In genomic region chr4:119707336-119707735, GRCh38 we compare ENCODE assay signal across 1 cellular context.
A peak's percentile ranks its signal among the peaks of the same experiment; 100 is the strongest.
TF ChIP-seq lines count a peak whose summit lies in the region.

No MANE protein-coding gene starts in this region.

TF ChIP-seq in HepG2, 621 proteins besides CTCF, POLR2A, EP300 and RAD21 (continued from another document and continues in another):
- TF ChIP-seq TFAP4 (IDR thresholded peaks at IDR 0.05; ENCODE audit: borderline replicate concordance, low read depth), result peak; percentile 26; the same call in 1 of the 2 replicates
- no peak for TF ChIP-seq SIN3A (IDR thresholded peaks at IDR 0.05; ENCODE audit: borderline replicate concordance, low read depth, low read length)
- TF ChIP-seq RFX5 (IDR thresholded peaks at IDR 0.05; ENCODE audit: low read depth, low read length), result no peak
- TF ChIP-seq RARA (CRISPR knock-in tag; IDR thresholded peaks at IDR 0.05), result peak; percentile 95
- TF ChIP-seq POGZ (CRISPR knock-in tag; IDR thresholded peaks at IDR 0.05), result peak; percentile 80
- peak; percentile 89; the same call in 1 of the 2 replicates for TF ChIP-seq FOXK1 (CRISPR knock-in tag; IDR thresholded peaks at IDR 0.05; ENCODE audit: borderline replicate concordance, low read depth)
- TF ChIP-seq NFKBIZ (CRISPR knock-in tag; IDR thresholded peaks at IDR 0.05), result peak; percentile 72; the same call in 1 of the 2 replicates
- TF ChIP-seq, protein P1, sequence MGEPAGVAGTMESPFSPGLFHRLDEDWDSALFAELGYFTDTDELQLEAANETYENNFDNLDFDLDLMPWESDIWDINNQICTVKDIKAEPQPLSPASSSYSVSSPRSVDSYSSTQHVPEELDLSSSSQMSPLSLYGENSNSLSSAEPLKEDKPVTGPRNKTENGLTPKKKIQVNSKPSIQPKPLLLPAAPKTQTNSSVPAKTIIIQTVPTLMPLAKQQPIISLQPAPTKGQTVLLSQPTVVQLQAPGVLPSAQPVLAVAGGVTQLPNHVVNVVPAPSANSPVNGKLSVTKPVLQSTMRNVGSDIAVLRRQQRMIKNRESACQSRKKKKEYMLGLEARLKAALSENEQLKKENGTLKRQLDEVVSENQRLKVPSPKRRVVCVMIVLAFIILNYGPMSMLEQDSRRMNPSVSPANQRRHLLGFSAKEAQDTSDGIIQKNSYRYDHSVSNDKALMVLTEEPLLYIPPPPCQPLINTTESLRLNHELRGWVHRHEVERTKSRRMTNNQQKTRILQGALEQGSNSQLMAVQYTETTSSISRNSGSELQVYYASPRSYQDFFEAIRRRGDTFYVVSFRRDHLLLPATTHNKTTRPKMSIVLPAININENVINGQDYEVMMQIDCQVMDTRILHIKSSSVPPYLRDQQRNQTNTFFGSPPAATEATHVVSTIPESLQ (CRISPR knock-in tag; conservative IDR thresholded peaks at IDR 0.05), result no peak
- peak; percentile 89 for TF ChIP-seq HNF4G (IDR thresholded peaks at IDR 0.05; ENCODE audit: borderline replicate concordance, low read depth, low read length)
- TF ChIP-seq HNF4G (CRISPR knock-in tag; IDR thresholded peaks at IDR 0.05; ENCODE audit: borderline replicate concordance, low read depth), result peak; percentile 71; the same call in 1 of the 2 replicates
- TF ChIP-seq MTF1 (CRISPR knock-in tag; IDR thresholded peaks at IDR 0.05), result peak; percentile 95
- TF ChIP-seq ZFP36L1 (CRISPR knock-in tag; IDR thresholded peaks at IDR 0.05), result peak; percentile 22; the same call in 1 of the 2 replicates
- peak; percentile 70 for TF ChIP-seq MED1 (CRISPR knock-in tag; IDR thresholded peaks at IDR 0.05)
- TF ChIP-seq CENPX (CRISPR knock-in tag; IDR thresholded peaks at IDR 0.05), result no peak
- TF ChIP-seq, protein P2, sequence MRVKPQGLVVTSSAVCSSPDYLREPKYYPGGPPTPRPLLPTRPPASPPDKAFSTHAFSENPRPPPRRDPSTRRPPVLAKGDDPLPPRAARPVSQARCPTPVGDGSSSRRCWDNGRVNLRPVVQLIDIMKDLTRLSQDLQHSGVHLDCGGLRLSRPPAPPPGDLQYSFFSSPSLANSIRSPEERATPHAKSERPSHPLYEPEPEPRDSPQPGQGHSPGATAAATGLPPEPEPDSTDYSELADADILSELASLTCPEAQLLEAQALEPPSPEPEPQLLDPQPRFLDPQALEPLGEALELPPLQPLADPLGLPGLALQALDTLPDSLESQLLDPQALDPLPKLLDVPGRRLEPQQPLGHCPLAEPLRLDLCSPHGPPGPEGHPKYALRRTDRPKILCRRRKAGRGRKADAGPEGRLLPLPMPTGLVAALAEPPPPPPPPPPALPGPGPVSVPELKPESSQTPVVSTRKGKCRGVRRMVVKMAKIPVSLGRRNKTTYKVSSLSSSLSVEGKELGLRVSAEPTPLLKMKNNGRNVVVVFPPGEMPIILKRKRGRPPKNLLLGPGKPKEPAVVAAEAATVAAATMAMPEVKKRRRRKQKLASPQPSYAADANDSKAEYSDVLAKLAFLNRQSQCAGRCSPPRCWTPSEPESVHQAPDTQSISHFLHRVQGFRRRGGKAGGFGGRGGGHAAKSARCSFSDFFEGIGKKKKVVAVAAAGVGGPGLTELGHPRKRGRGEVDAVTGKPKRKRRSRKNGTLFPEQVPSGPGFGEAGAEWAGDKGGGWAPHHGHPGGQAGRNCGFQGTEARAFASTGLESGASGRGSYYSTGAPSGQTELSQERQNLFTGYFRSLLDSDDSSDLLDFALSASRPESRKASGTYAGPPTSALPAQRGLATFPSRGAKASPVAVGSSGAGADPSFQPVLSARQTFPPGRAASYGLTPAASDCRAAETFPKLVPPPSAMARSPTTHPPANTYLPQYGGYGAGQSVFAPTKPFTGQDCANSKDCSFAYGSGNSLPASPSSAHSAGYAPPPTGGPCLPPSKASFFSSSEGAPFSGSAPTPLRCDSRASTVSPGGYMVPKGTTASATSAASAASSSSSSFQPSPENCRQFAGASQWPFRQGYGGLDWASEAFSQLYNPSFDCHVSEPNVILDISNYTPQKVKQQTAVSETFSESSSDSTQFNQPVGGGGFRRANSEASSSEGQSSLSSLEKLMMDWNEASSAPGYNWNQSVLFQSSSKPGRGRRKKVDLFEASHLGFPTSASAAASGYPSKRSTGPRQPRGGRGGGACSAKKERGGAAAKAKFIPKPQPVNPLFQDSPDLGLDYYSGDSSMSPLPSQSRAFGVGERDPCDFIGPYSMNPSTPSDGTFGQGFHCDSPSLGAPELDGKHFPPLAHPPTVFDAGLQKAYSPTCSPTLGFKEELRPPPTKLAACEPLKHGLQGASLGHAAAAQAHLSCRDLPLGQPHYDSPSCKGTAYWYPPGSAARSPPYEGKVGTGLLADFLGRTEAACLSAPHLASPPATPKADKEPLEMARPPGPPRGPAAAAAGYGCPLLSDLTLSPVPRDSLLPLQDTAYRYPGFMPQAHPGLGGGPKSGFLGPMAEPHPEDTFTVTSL (CRISPR knock-in tag; IDR thresholded peaks at IDR 0.05; ENCODE audit: borderline replicate concordance), result peak; percentile 66; the same call in 1 of the 2 replicates
- no peak for TF ChIP-seq HIVEP1 (CRISPR knock-in tag; IDR thresholded peaks at IDR 0.05)
- TF ChIP-seq GFI1 (CRISPR knock-in tag; IDR thresholded peaks at IDR 0.05; ENCODE audit: borderline replicate concordance), result 0 out of 2 replicates have a peak, but pooled peaks have one; percentile 32
- TF ChIP-seq PPARG (CRISPR knock-in tag; conservative IDR thresholded peaks at IDR 0.05), result peak; percentile 98
- TF ChIP-seq MIER3 (CRISPR knock-in tag; IDR thresholded peaks at IDR 0.05; ENCODE audit: borderline replicate concordance), result 0 out of 2 replicates have a peak, but pooled peaks have one; percentile 33
- peak; percentile 98 for TF ChIP-seq SP5 (CRISPR knock-in tag; IDR thresholded peaks at IDR 0.05; ENCODE audit: borderline replicate concordance, low read depth)
- peak; percentile 74; the same call in 1 of the 2 replicates for TF ChIP-seq ZNF331 (CRISPR knock-in tag; IDR thresholded peaks at IDR 0.05)
- 0 out of 2 replicates have a peak, but pooled peaks have one; percentile 40 for TF ChIP-seq HOXA3 (CRISPR knock-in tag; IDR thresholded peaks at IDR 0.05)
- peak; percentile 66 for TF ChIP-seq NR2F6 (IDR thresholded peaks at IDR 0.05)
- peak; percentile 80 for TF ChIP-seq NR2F6 (CRISPR knock-in tag; IDR thresholded peaks at IDR 0.05)
- TF ChIP-seq KMT2B (CRISPR knock-in tag; IDR thresholded peaks at IDR 0.05), result no peak
- no peak for TF ChIP-seq ZBTB49 (CRISPR knock-in tag; IDR thresholded peaks at IDR 0.05; ENCODE audit: borderline replicate concordance)
- no peak for TF ChIP-seq CREB1 (IDR thresholded peaks at IDR 0.05)
- peak; percentile 35; the same call in 1 of the 2 replicates for TF ChIP-seq CREB1 (CRISPR knock-in tag; IDR thresholded peaks at IDR 0.05)
- TF ChIP-seq TCF7 (IDR thresholded peaks at IDR 0.05; ENCODE audit: low read depth), result peak; percentile 49
- peak; percentile 45; the same call in 1 of the 2 replicates for TF ChIP-seq DPF2 (CRISPR knock-in tag; IDR thresholded peaks at IDR 0.05; ENCODE audit: borderline replicate concordance, low read depth)
- peak; percentile 61; the same call in 1 of the 2 replicates for TF ChIP-seq TRIM24 (CRISPR knock-in tag; IDR thresholded peaks at IDR 0.05)
- no peak for TF ChIP-seq KMT2A (CRISPR knock-in tag; IDR thresholded peaks at IDR 0.05)
- peak; percentile 27; the same call in 1 of the 2 replicates for TF ChIP-seq LCORL (IDR thresholded peaks at IDR 0.05)
- no peak; the same call in 1 of the 2 replicates for TF ChIP-seq LCORL (CRISPR knock-in tag; IDR thresholded peaks at IDR 0.05)
- TF ChIP-seq, protein P3, sequence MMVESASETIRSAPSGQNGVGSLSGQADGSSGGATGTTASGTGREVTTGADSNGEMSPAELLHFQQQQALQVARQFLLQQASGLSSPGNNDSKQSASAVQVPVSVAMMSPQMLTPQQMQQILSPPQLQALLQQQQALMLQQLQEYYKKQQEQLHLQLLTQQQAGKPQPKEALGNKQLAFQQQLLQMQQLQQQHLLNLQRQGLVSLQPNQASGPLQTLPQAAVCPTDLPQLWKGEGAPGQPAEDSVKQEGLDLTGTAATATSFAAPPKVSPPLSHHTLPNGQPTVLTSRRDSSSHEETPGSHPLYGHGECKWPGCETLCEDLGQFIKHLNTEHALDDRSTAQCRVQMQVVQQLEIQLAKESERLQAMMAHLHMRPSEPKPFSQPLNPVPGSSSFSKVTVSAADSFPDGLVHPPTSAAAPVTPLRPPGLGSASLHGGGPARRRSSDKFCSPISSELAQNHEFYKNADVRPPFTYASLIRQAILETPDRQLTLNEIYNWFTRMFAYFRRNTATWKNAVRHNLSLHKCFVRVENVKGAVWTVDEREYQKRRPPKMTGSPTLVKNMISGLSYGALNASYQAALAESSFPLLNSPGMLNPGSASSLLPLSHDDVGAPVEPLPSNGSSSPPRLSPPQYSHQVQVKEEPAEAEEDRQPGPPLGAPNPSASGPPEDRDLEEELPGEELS (CRISPR knock-in tag; IDR thresholded peaks at IDR 0.05), result peak; percentile 80
- TF ChIP-seq RXRA (CRISPR knock-in tag; IDR thresholded peaks at IDR 0.05), result peak; percentile 90; the same call in 1 of the 2 replicates
- no peak for TF ChIP-seq ZFP36 (IDR thresholded peaks at IDR 0.05; ENCODE audit: borderline replicate concordance, low read depth, low read length, partially characterized antibody)
- TF ChIP-seq ZNF792 (CRISPR knock-in tag; IDR thresholded peaks at IDR 0.05), result 0 out of 2 replicates have a peak, but pooled peaks have one; percentile 27
- TF ChIP-seq IKZF5 (CRISPR knock-in tag; IDR thresholded peaks at IDR 0.05), result 0 out of 2 replicates have a peak, but pooled peaks have one; percentile 41
- TF ChIP-seq ZNF484 (CRISPR knock-in tag; IDR thresholded peaks at IDR 0.05; ENCODE audit: borderline replicate concordance, low read depth), result no peak
- peak; percentile 87 for TF ChIP-seq ZNF644 (CRISPR knock-in tag; IDR thresholded peaks at IDR 0.05; ENCODE audit: low read depth)
- no peak for TF ChIP-seq SOX6 (IDR thresholded peaks at IDR 0.05)
- peak; percentile 70 for TF ChIP-seq SOX6 (CRISPR knock-in tag; IDR thresholded peaks at IDR 0.05)
- TF ChIP-seq GATAD2A (CRISPR knock-in tag; IDR thresholded peaks at IDR 0.05), result peak; percentile 85
- TF ChIP-seq FOXO1 (CRISPR knock-in tag; IDR thresholded peaks at IDR 0.05), result peak; percentile 74; the same call in 1 of the 2 replicates
- TF ChIP-seq TEAD3 (CRISPR knock-in tag; optimal IDR thresholded peaks at IDR 0.05; ENCODE audit: borderline replicate concordance), result peak; percentile 89
- TF ChIP-seq CEBPG (CRISPR knock-in tag; IDR thresholded peaks at IDR 0.05), result peak; percentile 66
- TF ChIP-seq TBX3 (IDR thresholded peaks at IDR 0.05; ENCODE audit: borderline replicate concordance), result peak; percentile 54; the same call in 1 of the 2 replicates
- TF ChIP-seq HMG20A (CRISPR knock-in tag; IDR thresholded peaks at IDR 0.05; ENCODE audit: borderline replicate concordance), result peak; percentile 90
- TF ChIP-seq FOXP1 (IDR thresholded peaks at IDR 0.05), result no peak
- TF ChIP-seq FOXP1 (CRISPR knock-in tag; IDR thresholded peaks at IDR 0.05), result peak; percentile 88
